ENCODE assay signal across 8 cellular contexts in the genomic region with DNA sequence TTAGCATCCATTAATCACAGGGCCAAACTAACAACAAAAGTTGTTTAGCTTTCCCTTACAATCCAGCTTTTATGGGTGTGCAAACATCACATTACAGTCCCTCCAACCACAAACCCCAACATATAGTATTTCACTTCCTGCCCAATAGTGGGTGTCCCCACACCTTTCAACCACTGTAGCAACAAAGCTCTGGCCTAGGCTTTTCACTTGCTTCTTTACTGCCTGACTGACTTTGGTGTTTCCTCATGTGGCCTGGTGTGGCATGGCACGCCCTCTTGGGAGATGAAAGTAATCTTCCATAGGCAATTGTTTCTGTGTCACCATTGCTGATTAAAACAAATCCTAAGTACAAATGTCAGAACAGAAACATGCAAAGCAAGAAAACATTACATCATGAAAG. TPM values are rescaled to one million over a fixed set of nuclear protein-coding genes. Genes with fewer than 3 reads are reported as not detected.
DNase-seq lines count a peak whose midpoint lies in the region; ATAC-seq and TF ChIP-seq lines count a peak whose summit lies in the region.

No MANE protein-coding gene starts in this region.

- TF ChIP-seq CTCF in body of pancreas (IDR thresholded peaks at IDR 0.05), result no peak

- ATAC-seq in HG02938 (IDR thresholded peaks at IDR 0.05; ENCODE audit: unreplicated experiment) (peak; percentile 97), body of pancreas (no peak)

- no peak overlapping the region for H3K4me3 ChIP-seq in body of pancreas

- TF ChIP-seq POLR2A in body of pancreas (IDR thresholded peaks at IDR 0.05), result no peak

- H3K27me3 ChIP-seq in body of pancreas, result no peaks in the 10 kb centered on the region

- H3K36me3 ChIP-seq in body of pancreas (replicated peaks in 1 of 2; ENCODE audit: insufficient read depth in 1 of 2, low read depth in 2 of 2), result peaks cover 0 to 2% of the 10 kb centered on the region in 2 donors

- 94 to 95% methylated on average over 1 of the region's 1 CpG for WGBS in body of pancreas, 2 donors

- intact Hi-C loops in body of pancreas (cut with DNase I), result no loop called here

- DNase-seq in activated CD8-positive, alpha-beta memory T cell treated with anti-CD3 and anti-CD28 coated beads for 4 hours (ENCODE audit: low read depth in 2 of 2), result peak; percentile 15 to 22
- DNase-seq in activated CD8-positive, alpha-beta memory T cell treated with anti-CD3 and anti-CD28 coated beads, Interleukin-2, amount 50 U/mL, for 48 hours, result no peak
- DNase-seq in SKM-1 treated with dmso at 0.1 percent for 144 hours (lab: John Stamatoyannopoulos, UW; ENCODE audit: unreplicated experiment) (peak; percentile 21), iris pigment epithelial cell (ENCODE audit: low read depth) (peak; percentile 7), body of pancreas (no peak), anterior cingulate cortex (lab: John Stamatoyannopoulos, UW) (no peak), T1000 (lab: John Stamatoyannopoulos, UW) (no peak)

- no peaks in the 10 kb centered on the region for H3K4me1 ChIP-seq in body of pancreas

- H3K9me3 ChIP-seq in body of pancreas, result no peaks in the 10 kb centered on the region

- no peak overlapping the region for H3K27ac ChIP-seq in body of pancreas

RNA-seq across cellular contexts. Expression of a gene that starts 9.2 kb away (rescaled TPM):
- total RNA-seq in body of pancreas, result 100 to 1,000 TPM in 1 of 2 donors, 10 to 100 TPM in 1; 31.6 to 102 TPM

RNA-seq across cellular contexts. Expression of a gene that starts 46.3 kb away (rescaled TPM):
- 1 to 10 TPM; 2.6 to 3.6 TPM for total RNA-seq in body of pancreas

RNA-seq across cellular contexts. Expression of a gene that starts 46.4 kb away (rescaled TPM):
- 1 to 10 TPM; 5.2 to 8.6 TPM for total RNA-seq in body of pancreas

RNA-seq across cellular contexts. Expression of a gene that starts 57.1 kb away (rescaled TPM):
- 10 to 100 TPM; 10.9 to 11.2 TPM for total RNA-seq in body of pancreas

Comparison
In these comparisons a context has a peak if more than half of its experiments do, and no peak if none do; other contexts are left out.
1. DNase-seq: peak in activated CD8-positive, alpha-beta memory T cell treated with anti-CD3 and anti-CD28 coated beads for 4 hours (2 of 2), SKM-1 treated with dmso at 0.1 percent for 144 hours (single experiment) and iris pigment epithelial cell (single experiment); none in activated CD8-positive, alpha-beta memory T cell treated with anti-CD3 and anti-CD28 coated beads, Interleukin-2, amount 50 U/mL, for 48 hours (single experiment), body of pancreas (0 of 4), anterior cingulate cortex (0 of 58) and T1000 (single experiment).